In the genomic region with DNA sequence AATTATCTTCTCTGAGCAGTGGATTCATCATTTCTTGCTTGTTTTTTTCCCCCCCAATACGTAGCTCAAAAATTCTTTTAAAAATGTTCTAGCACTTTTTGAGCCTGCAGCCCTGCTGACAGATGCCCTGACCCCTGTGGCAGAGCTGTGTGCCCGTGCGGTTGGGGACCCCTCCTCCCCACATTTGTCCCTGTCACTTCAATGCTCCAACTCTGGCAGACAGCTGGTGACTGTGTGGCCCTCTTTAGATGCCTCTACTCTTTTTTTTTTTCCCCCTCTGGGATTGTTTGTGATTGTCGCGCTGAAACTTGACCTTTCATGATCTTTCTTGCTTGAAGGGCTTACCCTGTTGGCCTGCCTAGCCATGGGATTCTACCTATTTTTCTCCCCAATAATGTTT, we compare ENCODE assay signal across 21 cellular contexts.
"Had no signal": no experiment of that assay in that cellular context is flagged by ENCODE, and none has a peak within 500 bp of the region (broad histone marks: within the 10 kb centered on the region; RNA-seq: fewer than 3 reads in every experiment).

No MANE protein-coding gene starts in this region.

- H3K36me3 ChIP-seq: cardiac muscle cell, Peyer's patch had no signal

- H3K27me3 ChIP-seq: cardiac muscle cell, Peyer's patch had no signal

- ATAC-seq: activated T-helper 17 cell treated with anti-CD3 and anti-CD28 coated beads, Interleukin-2, amount 50 U/mL, for 72 hours; T-cell had no signal

- H3K4me2 ChIP-seq: KMS-11 had no signal

- H3K9me3 ChIP-seq: Peyer's patch had no signal

- H3K4me3 ChIP-seq: cardiac muscle cell, Peyer's patch, SK-N-MC had no signal

- H3K4me1 ChIP-seq: Peyer's patch had no signal

- H3K27ac ChIP-seq: cardiac muscle cell, KMS-11, Peyer's patch, SK-N-MC had no signal

- H3K9ac ChIP-seq: KMS-11 had no signal

- DNase-seq: activated CD4-positive, alpha-beta memory T cell treated with anti-CD3 and anti-CD28 coated beads for 36 hours; activated CD4-positive, alpha-beta T cell treated with anti-CD3 and anti-CD28 coated beads, Interleukin-2, amount 10 ng/mL, durations not matched to agents 7 days and 5 days; activated CD4-positive, CD25-positive, alpha-beta regulatory T cell; activated CD8-positive, alpha-beta memory T cell treated with anti-CD3 and anti-CD28 coated beads for 24 hours; activated gamma-delta T cell; activated naive CD4-positive, alpha-beta T cell treated with anti-CD3 and anti-CD28 coated beads for 36 hours; activated T-cell treated with anti-CD3 and anti-CD28 coated beads, Interleukin-2, amount 50 U/mL, for 48 hours; amygdala; NCI-H1092; NCI-H1930; NCI-H446; NCI-H524; Peyer's patch; SHP77 treated with DMSO at 0.1 percent for 48 hours; T-cell; T-helper 2 cell; T1000 had no signal
